ENCODE assay signal across 8 cellular contexts in genomic region chrX:154486052-154486395, GRCh38. TPM values are rescaled to one million over a fixed set of nuclear protein-coding genes. Genes with fewer than 3 reads are reported as not detected.
A peak's percentile ranks its signal among the peaks of the same experiment; 100 is the strongest.
DNase-seq lines count a peak whose midpoint lies in the region; ATAC-seq, FAIRE-seq and TF ChIP-seq lines count a peak whose summit lies in the region.

No MANE protein-coding gene starts in this region.

- H3K4me1 ChIP-seq in SJCRH30 (no peaks in the 10 kb centered on the region), mesodermal cell (ENCODE audit: control insufficient read depth, insufficient read depth, low read length, poor library complexity, severe bottlenecking) (no peaks in the 10 kb centered on the region), transverse colon (peaks cover 8 to 27% (median 13%) of the 10 kb centered on the region in 4 donors)

- H3K9me3 Mint-ChIP-seq in dendritic cell treated with granulocyte-macrophage colony-stimulating factor and Interleukin-4, amounts not matched to agents 40 ng/mL and 50 ng/mL, for 4 days: no peaks in the 10 kb centered on the region

- in situ Hi-C loops in transverse colon (cut with MboI; ENCODE audit: low pct_ligation_motif_present in 1 of 4, low pct_unique_long_range_greater_than_20kb in 1 of 4, low sequenced_read_pairs in 3 of 4): no loop called here

- peaks cover 1% of the 10 kb centered on the region for H3K27me3 Mint-ChIP-seq in dendritic cell treated with granulocyte-macrophage colony-stimulating factor and Interleukin-4, amounts not matched to agents 40 ng/mL and 50 ng/mL, for 4 days

- TF ChIP-seq POLR2A in GM12892 (IDR thresholded peaks at IDR 0.05; ENCODE audit: low read depth, low read length) (no peak), transverse colon (IDR thresholded peaks at IDR 0.05) (peak; percentile 7)

- H3K27ac ChIP-seq in SJCRH30: no peak overlapping the region; the same call in 1 of the 2 replicates
- H3K27ac ChIP-seq in mesodermal cell (ENCODE audit: low read depth, low read length, severe bottlenecking): no peak overlapping the region
- H3K27ac ChIP-seq in transverse colon: peak overlapping the region; percentile 87 to 95 (median 92)

- peak overlapping the region; percentile 72 for H3K4me3 ChIP-seq in SJCRH30
- peak overlapping the region; percentile 46 for H3K4me3 ChIP-seq in mesodermal cell (ENCODE audit: extremely low read depth, insufficient read depth, low read length, poor library complexity, severe bottlenecking)
- peak overlapping the region; percentile 49 to 81 (median 66) for H3K4me3 ChIP-seq in transverse colon

- WGBS in mesodermal cell (ENCODE audit: insufficient coverage in 2 of 2), 2 experiments: 0 to 2% methylated on average over 6 to 8 of the region's 35 CpGs
- whole genome bisulfite sequencing in transverse colon (ENCODE audit: low coverage in 1 of 2), 2 donors: 41% methylated on average over 26 of the region's 35 CpGs; no CpG with 5 or more reads in 1 of the 2 donors

- no peak for ATAC-seq in HG02852 (IDR thresholded peaks at IDR 0.05; ENCODE audit: unreplicated experiment)
- no peak for ATAC-seq in HG02763 (IDR thresholded peaks at IDR 0.05; ENCODE audit: unreplicated experiment)

- TF ChIP-seq CTCF in transverse colon (IDR thresholded peaks at IDR 0.05): no peak

- H3K27me3 ChIP-seq in SJCRH30 (no peaks in the 10 kb centered on the region), transverse colon (no peaks in the 10 kb centered on the region)

- peaks cover 47% of the 10 kb centered on the region for H3K36me3 Mint-ChIP-seq in dendritic cell treated with granulocyte-macrophage colony-stimulating factor and Interleukin-4, amounts not matched to agents 40 ng/mL and 50 ng/mL, for 4 days (ENCODE audit: low read depth)

- H3K9me3 ChIP-seq in SJCRH30 (replicated peaks): no peaks in the 10 kb centered on the region
- H3K9me3 ChIP-seq in mesodermal cell (ENCODE audit: control insufficient read depth, low read length): no peaks in the 10 kb centered on the region
- no peaks in the 10 kb centered on the region for H3K9me3 ChIP-seq in transverse colon

- FAIRE-seq in GM12892 (lab: Jason Lieb, UNC): peak; percentile 48

- peak overlapping the region; percentile 79 for H3K27ac Mint-ChIP-seq in dendritic cell treated with granulocyte-macrophage colony-stimulating factor and Interleukin-4, amounts not matched to agents 40 ng/mL and 50 ng/mL, for 4 days

- peak overlapping the region; percentile 67 for H3K4me3 Mint-ChIP-seq in dendritic cell treated with granulocyte-macrophage colony-stimulating factor and Interleukin-4, amounts not matched to agents 40 ng/mL and 50 ng/mL, for 4 days

- intact Hi-C loops in dendritic cell treated with granulocyte-macrophage colony-stimulating factor and Interleukin-4, amounts not matched to agents 40 ng/mL and 50 ng/mL, for 4 days (cut with micrococcal nuclease): no loop called here
- intact Hi-C loops in transverse colon (cut with DNase I; ENCODE audit: low total_unique reads): no loop called here

- H3K4me1 Mint-ChIP-seq in dendritic cell treated with granulocyte-macrophage colony-stimulating factor and Interleukin-4, amounts not matched to agents 40 ng/mL and 50 ng/mL, for 4 days (ENCODE audit: low read depth): peaks cover 37% of the 10 kb centered on the region

- DNase-seq in GM12892 (ENCODE audit: insufficient read length): no peak
- DNase-seq in SJCRH30: peak; percentile 24 to 26
- peak; percentile 43 for DNase-seq in transverse colon
- no peak for DNase-seq in NCI-H2107 (lab: John Stamatoyannopoulos, UW)

- H3K36me3 ChIP-seq in SJCRH30: no peaks in the 10 kb centered on the region
- H3K36me3 ChIP-seq in mesodermal cell (ENCODE audit: control insufficient read depth, insufficient read depth, low read length): peaks cover 31% of the 10 kb centered on the region
- no peaks in the 10 kb centered on the region for H3K36me3 ChIP-seq in transverse colon

- TF ChIP-seq EP300 in transverse colon (IDR thresholded peaks at IDR 0.05; ENCODE audit: low read depth): no peak

RNA-seq across cellular contexts. Expression of gene UBL4A, which starts 0.4 kb away (rescaled TPM):
- polyA plus RNA-seq in GM12892 (2012; ENCODE audit: missing spikeins): 20.3 TPM
- total RNA-seq in SJCRH30 (2014; rRNA removed; shearing (Covaris generic)): 39.4 and 40.8 TPM in 2 replicates
- 28.2 TPM for polyA plus RNA-seq in mesodermal cell (2013, experiment 1 of 2)
- polyA plus RNA-seq in mesodermal cell (2013, experiment 2 of 2): 28.5 TPM
- 10 to 100 TPM; 19.9 to 50.7 (median 42.7) TPM for total RNA-seq in transverse colon

RNA-seq across cellular contexts. Expression of gene SLC10A3, which starts 4.4 kb away (rescaled TPM):
- polyA plus RNA-seq in GM12892 (2012; ENCODE audit: missing spikeins): 5.6 TPM
- total RNA-seq in SJCRH30 (2014; rRNA removed; shearing (Covaris generic)): 13.2 and 13.7 TPM in 2 replicates
- polyA plus RNA-seq in mesodermal cell (2013, experiment 1 of 2): 17.3 TPM
- 14.2 TPM for polyA plus RNA-seq in mesodermal cell (2013, experiment 2 of 2)
- 100 to 1,000 TPM in 1 of 4 donors, 10 to 100 TPM in 3; 26.7 to 117 (median 34.4) TPM for total RNA-seq in transverse colon

RNA-seq across cellular contexts. Expression of gene LAGE3, which starts 6.9 kb away (rescaled TPM):
- 20.1 TPM for polyA plus RNA-seq in GM12892 (2012; ENCODE audit: missing spikeins)
- total RNA-seq in SJCRH30 (2014; rRNA removed; shearing (Covaris generic)): 20.6 and 21.0 TPM in 2 replicates
- 24.1 TPM for polyA plus RNA-seq in mesodermal cell (2013, experiment 1 of 2)
- 21.1 TPM for polyA plus RNA-seq in mesodermal cell (2013, experiment 2 of 2)
- total RNA-seq in transverse colon: 10 to 100 TPM in 2 of 4 donors, 1 to 10 TPM in 1, not detected in 1; 3.0 to 28.4 (median 23.3) TPM

RNA-seq across cellular contexts. Expression of gene PLXNA3, which starts 27.9 kb away (rescaled TPM):
- polyA plus RNA-seq in GM12892 (2012; ENCODE audit: missing spikeins): 25.0 TPM
- total RNA-seq in SJCRH30 (2014; rRNA removed; shearing (Covaris generic)): 2.3 and 12.8 TPM in 2 replicates
- polyA plus RNA-seq in mesodermal cell (2013, experiment 1 of 2): 45.2 TPM
- polyA plus RNA-seq in mesodermal cell (2013, experiment 2 of 2): 47.4 TPM
- 100 to 1,000 TPM in 1 of 4 donors, 10 to 100 TPM in 3; 17.3 to 128 (median 52.8) TPM for total RNA-seq in transverse colon

RNA-seq across cellular contexts. Expression of gene FAM3A, which starts 30.0 kb away (rescaled TPM):
- 9.8 TPM for polyA plus RNA-seq in GM12892 (2012; ENCODE audit: missing spikeins)
- 12.2 and 13.6 TPM in 2 replicates for total RNA-seq in SJCRH30 (2014; rRNA removed; shearing (Covaris generic))
- polyA plus RNA-seq in mesodermal cell (2013, experiment 1 of 2): 32.9 TPM
- 29.1 TPM for polyA plus RNA-seq in mesodermal cell (2013, experiment 2 of 2)
- 100 to 1,000 TPM in 1 of 4 donors, 10 to 100 TPM in 3; 62.7 to 112 (median 72.5) TPM for total RNA-seq in transverse colon

Comparison
In these comparisons a context has a peak if more than half of its experiments do, and no peak if none do; other contexts are left out.
1. DNase-seq: peak in SJCRH30 (2 of 2) and transverse colon (single experiment); none in GM12892 (single experiment) and NCI-H2107 (single experiment).
2. H3K27ac ChIP-seq: peak in transverse colon (4 of 4); none in SJCRH30 (single experiment) and mesodermal cell (single experiment).
3. Peak in every context shown above with its lines, with median percentiles within 50 percentile points of each other: H3K4me3 ChIP-seq.